In the genomic region with DNA sequence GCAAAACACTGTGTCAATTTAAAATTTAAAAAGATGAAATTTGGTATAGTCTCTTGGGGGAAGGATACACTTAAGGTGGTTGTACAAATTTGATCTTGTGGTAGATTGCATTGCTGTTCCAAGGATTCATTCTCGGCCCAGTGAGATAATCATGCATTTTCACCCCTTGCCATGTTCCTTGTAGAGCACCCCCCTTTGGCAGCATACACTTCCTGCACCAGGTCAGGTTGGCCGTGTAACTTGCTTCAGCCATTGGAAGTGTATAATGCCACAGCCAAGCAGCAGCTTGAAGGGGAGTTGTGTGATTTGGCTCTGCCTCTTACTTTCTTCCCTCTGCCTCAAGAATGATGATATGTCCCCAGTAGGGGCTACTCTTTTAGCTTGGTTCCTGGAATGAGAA, we compare ENCODE assay signal across 3 cellular contexts.
TF ChIP-seq lines count a peak whose summit lies in the region.

No MANE protein-coding gene starts in this region.

TF ChIP-seq in HCT116, 20 proteins besides CTCF, POLR2A, EP300 and RAD21 (continues in another document):
- TF ChIP-seq SP1 (IDR thresholded peaks at IDR 0.05; ENCODE audit: low read depth) = no peak
- TF ChIP-seq SRF (IDR thresholded peaks at IDR 0.05; ENCODE audit: low read depth) = no peak
- TF ChIP-seq, protein P1, sequence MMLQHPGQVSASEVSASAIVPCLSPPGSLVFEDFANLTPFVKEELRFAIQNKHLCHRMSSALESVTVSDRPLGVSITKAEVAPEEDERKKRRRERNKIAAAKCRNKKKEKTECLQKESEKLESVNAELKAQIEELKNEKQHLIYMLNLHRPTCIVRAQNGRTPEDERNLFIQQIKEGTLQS (IDR thresholded peaks at IDR 0.05) = no peak
- no peak for TF ChIP-seq ELF1 (IDR thresholded peaks at IDR 0.05; ENCODE audit: borderline replicate concordance, low read depth)
- TF ChIP-seq EZH2phosphoT487 (IDR thresholded peaks at IDR 0.05; ENCODE audit: borderline replicate concordance) = no peak
- no peak for TF ChIP-seq JUND (IDR thresholded peaks at IDR 0.05)
- no peak for TF ChIP-seq SIN3A (IDR thresholded peaks at IDR 0.05; ENCODE audit: low read depth)
- TF ChIP-seq, protein P2, sequence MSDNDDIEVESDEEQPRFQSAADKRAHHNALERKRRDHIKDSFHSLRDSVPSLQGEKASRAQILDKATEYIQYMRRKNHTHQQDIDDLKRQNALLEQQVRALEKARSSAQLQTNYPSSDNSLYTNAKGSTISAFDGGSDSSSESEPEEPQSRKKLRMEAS (IDR thresholded peaks at IDR 0.05) = no peak
- TF ChIP-seq POLR2AphosphoS5 (IDR thresholded peaks at IDR 0.05; ENCODE audit: low read depth, low read length) = no peak
- TF ChIP-seq TCF7L2 (IDR thresholded peaks at IDR 0.05; ENCODE audit: borderline replicate concordance, extremely low read depth, insufficient read depth, insufficient read length) = no peak
- TF ChIP-seq CBX3 (IDR thresholded peaks at IDR 0.05; ENCODE audit: low read depth) = no peak
- TF ChIP-seq EZH2 (IDR thresholded peaks at IDR 0.05) = no peak
- no peak for TF ChIP-seq CEBPB (IDR thresholded peaks at IDR 0.05; ENCODE audit: low read depth)
- TF ChIP-seq EGR1 (IDR thresholded peaks at IDR 0.05; ENCODE audit: low read depth) = no peak
- no peak for TF ChIP-seq ZNF274 (IDR thresholded peaks at IDR 0.05; ENCODE audit: low read depth, low read length)
- TF ChIP-seq, protein P3, sequence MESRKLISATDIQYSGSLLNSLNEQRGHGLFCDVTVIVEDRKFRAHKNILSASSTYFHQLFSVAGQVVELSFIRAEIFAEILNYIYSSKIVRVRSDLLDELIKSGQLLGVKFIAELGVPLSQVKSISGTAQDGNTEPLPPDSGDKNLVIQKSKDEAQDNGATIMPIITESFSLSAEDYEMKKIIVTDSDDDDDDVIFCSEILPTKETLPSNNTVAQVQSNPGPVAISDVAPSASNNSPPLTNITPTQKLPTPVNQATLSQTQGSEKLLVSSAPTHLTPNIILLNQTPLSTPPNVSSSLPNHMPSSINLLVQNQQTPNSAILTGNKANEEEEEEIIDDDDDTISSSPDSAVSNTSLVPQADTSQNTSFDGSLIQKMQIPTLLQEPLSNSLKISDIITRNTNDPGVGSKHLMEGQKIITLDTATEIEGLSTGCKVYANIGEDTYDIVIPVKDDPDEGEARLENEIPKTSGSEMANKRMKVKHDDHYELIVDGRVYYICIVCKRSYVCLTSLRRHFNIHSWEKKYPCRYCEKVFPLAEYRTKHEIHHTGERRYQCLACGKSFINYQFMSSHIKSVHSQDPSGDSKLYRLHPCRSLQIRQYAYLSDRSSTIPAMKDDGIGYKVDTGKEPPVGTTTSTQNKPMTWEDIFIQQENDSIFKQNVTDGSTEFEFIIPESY (IDR thresholded peaks at IDR 0.05; ENCODE audit: extremely low read depth, insufficient replicate concordance, low read length) = no peak
- no peak for TF ChIP-seq FOSL1 (IDR thresholded peaks at IDR 0.05; ENCODE audit: low read depth)

TF ChIP-seq in WTC11, 78 proteins besides CTCF, POLR2A, EP300 and RAD21:
- TF ChIP-seq ZSCAN18 (CRISPR knock-in tag; IDR thresholded peaks at IDR 0.05) = no peak
- TF ChIP-seq HMGA2 (CRISPR knock-in tag; IDR thresholded peaks at IDR 0.05) = no peak
- TF ChIP-seq, protein P4, sequence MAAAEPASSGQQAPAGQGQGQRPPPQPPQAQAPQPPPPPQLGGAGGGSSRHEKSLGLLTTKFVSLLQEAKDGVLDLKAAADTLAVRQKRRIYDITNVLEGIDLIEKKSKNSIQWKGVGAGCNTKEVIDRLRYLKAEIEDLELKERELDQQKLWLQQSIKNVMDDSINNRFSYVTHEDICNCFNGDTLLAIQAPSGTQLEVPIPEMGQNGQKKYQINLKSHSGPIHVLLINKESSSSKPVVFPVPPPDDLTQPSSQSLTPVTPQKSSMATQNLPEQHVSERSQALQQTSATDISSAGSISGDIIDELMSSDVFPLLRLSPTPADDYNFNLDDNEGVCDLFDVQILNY (CRISPR knock-in tag; IDR thresholded peaks at IDR 0.05) = no peak
- TF ChIP-seq E2F1 (CRISPR knock-in tag; IDR thresholded peaks at IDR 0.05) = no peak

TF ChIP-seq in HepG2, 621 proteins besides CTCF, POLR2A, EP300 and RAD21 (continues in another document):
- TF ChIP-seq ZNF275 (CRISPR knock-in tag; IDR thresholded peaks at IDR 0.05; ENCODE audit: borderline replicate concordance) (no peak), HOXA5 (CRISPR knock-in tag; IDR thresholded peaks at IDR 0.05) (no peak), SOX13 (IDR thresholded peaks at IDR 0.05) (no peak), SOX13 (CRISPR knock-in tag; conservative IDR thresholded peaks at IDR 0.05 in 1 of 2, IDR thresholded peaks at IDR 0.05 in 1 of 2) (no peak), ZNF552 (CRISPR knock-in tag; IDR thresholded peaks at IDR 0.05; ENCODE audit: borderline replicate concordance) (no peak), HIVEP1 (CRISPR knock-in tag; IDR thresholded peaks at IDR 0.05) (no peak), SMC3 (IDR thresholded peaks at IDR 0.05; ENCODE audit: low read length) (peak; percentile 29; the same call in 1 of the 2 replicates), TGIF2 (CRISPR knock-in tag; IDR thresholded peaks at IDR 0.05) (no peak), MIER3 (CRISPR knock-in tag; IDR thresholded peaks at IDR 0.05; ENCODE audit: borderline replicate concordance) (peak; percentile 36; the same call in 1 of the 2 replicates), POGZ (CRISPR knock-in tag; IDR thresholded peaks at IDR 0.05) (no peak), ARID3A (IDR thresholded peaks at IDR 0.05; ENCODE audit: low read depth, low read length) (no peak), EZH2 (conservative IDR thresholded peaks at IDR 0.05; ENCODE audit: low read depth, low read length) (no peak), ZNF780A (CRISPR knock-in tag; IDR thresholded peaks at IDR 0.05) (no peak), AHDC1 (CRISPR knock-in tag; IDR thresholded peaks at IDR 0.05; ENCODE audit: borderline replicate concordance) (no peak), FOSL1 (CRISPR knock-in tag; IDR thresholded peaks at IDR 0.05; ENCODE audit: borderline replicate concordance) (no peak), HOXA3 (CRISPR knock-in tag; IDR thresholded peaks at IDR 0.05) (no peak)
- TF ChIP-seq, protein P5, sequence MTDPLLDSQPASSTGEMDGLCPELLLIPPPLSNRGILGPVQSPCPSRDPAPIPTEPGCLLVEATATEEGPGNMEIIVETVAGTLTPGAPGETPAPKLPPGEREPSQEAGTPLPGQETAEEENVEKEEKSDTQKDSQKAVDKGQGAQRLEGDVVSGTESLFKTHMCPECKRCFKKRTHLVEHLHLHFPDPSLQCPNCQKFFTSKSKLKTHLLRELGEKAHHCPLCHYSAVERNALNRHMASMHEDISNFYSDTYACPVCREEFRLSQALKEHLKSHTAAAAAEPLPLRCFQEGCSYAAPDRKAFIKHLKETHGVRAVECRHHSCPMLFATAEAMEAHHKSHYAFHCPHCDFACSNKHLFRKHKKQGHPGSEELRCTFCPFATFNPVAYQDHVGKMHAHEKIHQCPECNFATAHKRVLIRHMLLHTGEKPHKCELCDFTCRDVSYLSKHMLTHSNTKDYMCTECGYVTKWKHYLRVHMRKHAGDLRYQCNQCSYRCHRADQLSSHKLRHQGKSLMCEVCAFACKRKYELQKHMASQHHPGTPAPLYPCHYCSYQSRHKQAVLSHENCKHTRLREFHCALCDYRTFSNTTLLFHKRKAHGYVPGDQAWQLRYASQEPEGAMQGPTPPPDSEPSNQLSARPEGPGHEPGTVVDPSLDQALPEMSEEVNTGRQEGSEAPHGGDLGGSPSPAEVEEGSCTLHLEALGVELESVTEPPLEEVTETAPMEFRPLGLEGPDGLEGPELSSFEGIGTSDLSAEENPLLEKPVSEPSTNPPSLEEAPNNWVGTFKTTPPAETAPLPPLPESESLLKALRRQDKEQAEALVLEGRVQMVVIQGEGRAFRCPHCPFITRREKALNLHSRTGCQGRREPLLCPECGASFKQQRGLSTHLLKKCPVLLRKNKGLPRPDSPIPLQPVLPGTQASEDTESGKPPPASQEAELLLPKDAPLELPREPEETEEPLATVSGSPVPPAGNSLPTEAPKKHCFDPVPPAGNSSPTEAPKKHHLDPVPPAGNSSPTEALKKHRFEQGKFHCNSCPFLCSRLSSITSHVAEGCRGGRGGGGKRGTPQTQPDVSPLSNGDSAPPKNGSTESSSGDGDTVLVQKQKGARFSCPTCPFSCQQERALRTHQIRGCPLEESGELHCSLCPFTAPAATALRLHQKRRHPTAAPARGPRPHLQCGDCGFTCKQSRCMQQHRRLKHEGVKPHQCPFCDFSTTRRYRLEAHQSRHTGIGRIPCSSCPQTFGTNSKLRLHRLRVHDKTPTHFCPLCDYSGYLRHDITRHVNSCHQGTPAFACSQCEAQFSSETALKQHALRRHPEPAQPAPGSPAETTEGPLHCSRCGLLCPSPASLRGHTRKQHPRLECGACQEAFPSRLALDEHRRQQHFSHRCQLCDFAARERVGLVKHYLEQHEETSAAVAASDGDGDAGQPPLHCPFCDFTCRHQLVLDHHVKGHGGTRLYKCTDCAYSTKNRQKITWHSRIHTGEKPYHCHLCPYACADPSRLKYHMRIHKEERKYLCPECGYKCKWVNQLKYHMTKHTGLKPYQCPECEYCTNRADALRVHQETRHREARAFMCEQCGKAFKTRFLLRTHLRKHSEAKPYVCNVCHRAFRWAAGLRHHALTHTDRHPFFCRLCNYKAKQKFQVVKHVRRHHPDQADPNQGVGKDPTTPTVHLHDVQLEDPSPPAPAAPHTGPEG (CRISPR knock-in tag; IDR thresholded peaks at IDR 0.05) = no peak
- TF ChIP-seq, protein P6, sequence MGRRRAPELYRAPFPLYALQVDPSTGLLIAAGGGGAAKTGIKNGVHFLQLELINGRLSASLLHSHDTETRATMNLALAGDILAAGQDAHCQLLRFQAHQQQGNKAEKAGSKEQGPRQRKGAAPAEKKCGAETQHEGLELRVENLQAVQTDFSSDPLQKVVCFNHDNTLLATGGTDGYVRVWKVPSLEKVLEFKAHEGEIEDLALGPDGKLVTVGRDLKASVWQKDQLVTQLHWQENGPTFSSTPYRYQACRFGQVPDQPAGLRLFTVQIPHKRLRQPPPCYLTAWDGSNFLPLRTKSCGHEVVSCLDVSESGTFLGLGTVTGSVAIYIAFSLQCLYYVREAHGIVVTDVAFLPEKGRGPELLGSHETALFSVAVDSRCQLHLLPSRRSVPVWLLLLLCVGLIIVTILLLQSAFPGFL (CRISPR knock-in tag; IDR thresholded peaks at IDR 0.05) = no peak
- TF ChIP-seq, protein P7, sequence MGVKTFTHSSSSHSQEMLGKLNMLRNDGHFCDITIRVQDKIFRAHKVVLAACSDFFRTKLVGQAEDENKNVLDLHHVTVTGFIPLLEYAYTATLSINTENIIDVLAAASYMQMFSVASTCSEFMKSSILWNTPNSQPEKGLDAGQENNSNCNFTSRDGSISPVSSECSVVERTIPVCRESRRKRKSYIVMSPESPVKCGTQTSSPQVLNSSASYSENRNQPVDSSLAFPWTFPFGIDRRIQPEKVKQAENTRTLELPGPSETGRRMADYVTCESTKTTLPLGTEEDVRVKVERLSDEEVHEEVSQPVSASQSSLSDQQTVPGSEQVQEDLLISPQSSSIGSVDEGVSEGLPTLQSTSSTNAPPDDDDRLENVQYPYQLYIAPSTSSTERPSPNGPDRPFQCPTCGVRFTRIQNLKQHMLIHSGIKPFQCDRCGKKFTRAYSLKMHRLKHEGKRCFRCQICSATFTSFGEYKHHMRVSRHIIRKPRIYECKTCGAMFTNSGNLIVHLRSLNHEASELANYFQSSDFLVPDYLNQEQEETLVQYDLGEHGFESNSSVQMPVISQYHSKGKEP (CRISPR knock-in tag; IDR thresholded peaks at IDR 0.05) = no peak
